Comparison of ENCODE assay signal across 15 cellular contexts in the genomic region with DNA sequence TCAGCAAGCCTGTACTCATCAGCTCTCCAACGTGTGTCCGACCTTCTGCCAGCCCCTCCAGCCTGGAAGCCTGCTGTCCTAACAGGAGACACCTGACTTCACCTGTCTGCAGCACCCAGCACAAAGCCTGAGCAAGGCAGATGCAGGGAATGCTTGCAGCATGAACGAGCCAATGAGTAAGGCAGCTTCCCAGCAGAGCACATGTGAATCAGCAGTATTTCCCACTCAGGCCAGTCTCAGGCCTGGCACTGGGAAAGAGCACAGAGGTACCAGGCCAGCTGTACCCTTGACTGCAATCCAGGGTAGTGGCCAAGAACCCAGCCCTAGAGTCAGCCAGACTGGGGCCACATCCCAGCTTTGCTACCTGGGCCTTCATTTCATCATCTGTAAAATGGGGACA.
"Had no signal": no experiment of that assay in that cellular context is flagged by ENCODE, and none has a peak within 500 bp of the region (broad histone marks: within the 10 kb centered on the region; RNA-seq: fewer than 3 reads in every experiment).

No MANE protein-coding gene starts in this region.

- H3K4me2 ChIP-seq: neural progenitor cell had no signal

- FAIRE-seq: islet of Langerhans had no signal

- DNase-seq: activated CD4-positive, alpha-beta memory T cell treated with anti-CD3 and anti-CD28 coated beads, Interleukin-2, amount 10 ng/mL, durations not matched to agents 7 days and 5 days; activated CD4-positive, alpha-beta T cell treated with anti-CD3 and anti-CD28 coated beads for 36 hours; activated naive CD4-positive, alpha-beta T cell treated with anti-CD3 and anti-CD28 coated beads, Interleukin-2, amount 10 ng/mL, durations not matched to agents 7 days and 5 days; activated T-cell treated with anti-CD3 and anti-CD28 coated beads, Interleukin-2, amount 50 U/mL, for 24 hours; caudate nucleus; colonic mucosa; left ventricle myocardium superior; ovary; spleen; stomach; T-helper 17 cell; testis had no signal

- H3K36me3 ChIP-seq: colonic mucosa, neural progenitor cell, ovary, spleen, stomach had no signal

- H3K27ac ChIP-seq: colonic mucosa, neural progenitor cell, ovary, spleen, stomach, testis had no signal

- H2AFZ ChIP-seq: neural progenitor cell had no signal

- H3K9ac ChIP-seq: neural progenitor cell had no signal

- H3K9me3 ChIP-seq: colonic mucosa, ovary, spleen, stomach, testis had no signal

- H3K27me3 ChIP-seq: colonic mucosa, neural progenitor cell, ovary, spleen, stomach, testis had no signal

- ATAC-seq: activated CD4-positive, alpha-beta T cell treated with anti-CD3 and anti-CD28 coated beads for 36 hours; left ventricle myocardium superior; sciatic nerve; T-helper 17 cell had no signal

- H3K4me3 ChIP-seq: colonic mucosa, neural progenitor cell, ovary, spleen, stomach, testis had no signal

- H3K4me1 ChIP-seq: colonic mucosa, neural progenitor cell, testis had no signal
